1 cellular context compared by ENCODE assay signal in genomic region chr7:158815471-158816128, GRCh38.
TF ChIP-seq lines count a peak whose summit lies in the region.

No MANE protein-coding gene starts in this region.

TF ChIP-seq in endothelial cell of umbilical vein, 7 proteins besides CTCF, POLR2A, EP300 and RAD21:
- no peak for TF ChIP-seq MAX (IDR thresholded peaks at IDR 0.05; ENCODE audit: insufficient read depth, insufficient read length)
- no peak for TF ChIP-seq MYC (IDR thresholded peaks at IDR 0.05; ENCODE audit: low read depth, low read length)
- TF ChIP-seq GATA2 (IDR thresholded peaks at IDR 0.05; ENCODE audit: insufficient read depth, insufficient read length, low read depth, low read length), result no peak
- no peak for TF ChIP-seq POLR2AphosphoS5 (IDR thresholded peaks at IDR 0.05; ENCODE audit: insufficient read depth, low read depth, low read length)
- TF ChIP-seq JUN (IDR thresholded peaks at IDR 0.05; ENCODE audit: borderline replicate concordance, insufficient read depth, insufficient read length, low read depth), result no peak
- no peak for TF ChIP-seq EZH2 (IDR thresholded peaks at IDR 0.05; ENCODE audit: borderline replicate concordance, low read depth, low read length, severe bottlenecking)
- no peak for TF ChIP-seq FOS (IDR thresholded peaks at IDR 0.05; ENCODE audit: borderline replicate concordance, insufficient read depth, low read length)
